In genomic region chr13:110420626-110421025, GRCh38 we compare ENCODE assay signal across 29 cellular contexts.
DNase-seq lines count a peak whose midpoint lies in the region; ATAC-seq and TF ChIP-seq lines count a peak whose summit lies in the region.
"Had no signal": no experiment of that assay in that cellular context is flagged by ENCODE, and none has a peak within 500 bp of the region (broad histone marks: within the 10 kb centered on the region; RNA-seq: fewer than 3 reads in every experiment).

No MANE protein-coding gene starts in this region.

- H4K20me1 ChIP-seq in IMR-90 (ENCODE audit: insufficient read depth, low read length) (peaks cover 45% of the 10 kb centered on the region), GM23338 (replicated peaks; ENCODE audit: insufficient read depth) (peaks cover 6% of the 10 kb centered on the region; the same call in 1 of the 2 replicates)

- H4K5ac ChIP-seq in IMR-90 (ENCODE audit: low read depth, low read length), result no peak overlapping the region

- TF ChIP-seq POLR2A in IMR-90 (IDR thresholded peaks at IDR 0.05; ENCODE audit: low read depth, low read length) (no peak), stomach (IDR thresholded peaks at IDR 0.05) (no peak)

- H4K8ac ChIP-seq in IMR-90 (ENCODE audit: low read depth in 2 of 2, low read length in 2 of 2), result 0 out of 4 replicates have a peak overlapping the region, but pooled peaks of 1 of the 2 experiments have one; percentile 23
- peak overlapping the region; percentile 19 for H4K8ac ChIP-seq in mesenchymal stem cell (ENCODE audit: low read length)

- H2BK12ac ChIP-seq in mesenchymal stem cell (ENCODE audit: low read length in 2 of 2), result peak overlapping the region; percentile 45 to 59

- DNase-seq in IMR-90 (no peak), endothelial cell (ENCODE audit: low spot score) (no peak), mesenchymal stem cell (no peak), stomach (no peak), GM23338 (ENCODE audit: low spot score) (no peak), RWPE1 (ENCODE audit: low spot score) (no peak)
- DNase-seq in stimulated activated CD4-positive, alpha-beta T cell treated with anti-CD3 and anti-CD28 coated beads, Interleukin-4, amount 100 ng/mL, for 1 hour, result no peak
- DNase-seq: activated CD4-positive, alpha-beta T cell treated with anti-CD3 and anti-CD28 coated beads, Interleukin-2, amount 10 ng/mL, durations not matched to agents 7 days and 5 days; activated gamma-delta T cell; activated naive CD8-positive, alpha-beta T cell treated with anti-CD3 and anti-CD28 coated beads, Interleukin-2, amount 10 ng/mL, durations not matched to agents 7 days and 5 days; activated T-cell treated with anti-CD3 and anti-CD28 coated beads, Interleukin-2, amount 50 U/mL, for 24 hours; AML-193; aorta; caudate nucleus; CD4-positive, alpha-beta memory T cell; esophagus squamous epithelium; GOT3; NCI-H1092; NCI-H1694; NCI-H510A; right lobe of liver; RPMI8226; stimulated activated CD4-positive, alpha-beta T cell treated with anti-CD3 and anti-CD28 coated beads, Interleukin-12 subunit alpha, Interleukin-12 subunit beta, amount 100 ng/mL, for 4 hours; stimulated activated CD4-positive, alpha-beta T cell treated with anti-CD3 and anti-CD28 coated beads, Interleukin-4, amount 100 ng/mL, for 24 hours; substantia nigra had no signal

- H3K4me1 Mint-ChIP-seq in endothelial cell (ENCODE audit: unreplicated experiment) (peaks cover 90% of the 10 kb centered on the region), GM23338 (peaks cover 16% of the 10 kb centered on the region)

- no TSS peak for BruUV-seq in IMR-90 (replicated peaks; lab: Mats Ljungman, UMichigan)

- peaks cover 43% of the 10 kb centered on the region for H3K9me1 ChIP-seq in IMR-90 (ENCODE audit: insufficient read depth, low read length)

- peak overlapping the region; percentile 77 for H2BK5ac ChIP-seq in IMR-90 (ENCODE audit: low read depth, low read length, poor library complexity, severe bottlenecking)
- H2BK5ac ChIP-seq in mesenchymal stem cell (ENCODE audit: low read depth, low read length, poor library complexity, severe bottlenecking), result no peak overlapping the region

- H2AFZ ChIP-seq in IMR-90 (replicated peaks; ENCODE audit: low read length, poor library complexity), result no peak overlapping the region
- no peak overlapping the region for H2AFZ ChIP-seq in mesenchymal stem cell (ENCODE audit: low read depth, low read length)
- H2AFZ ChIP-seq in GM23338, result no peak overlapping the region
- H2AFZ ChIP-seq: neural progenitor cell had no signal

- H2AK5ac ChIP-seq in IMR-90 (ENCODE audit: low read depth, low read length), result peak overlapping the region; percentile 79
- peak overlapping the region; percentile 96 for H2AK5ac ChIP-seq in mesenchymal stem cell (ENCODE audit: low read length, severe bottlenecking)

- CTCF ChIA-PET in IMR-90 (lab: Yijun Ruan, JAX) (interaction anchor here (0.6 to 1.1 kb wide), 3 partner anchors 8 to 87 kb away, joined by 3 to 4 read pairs (median 4); no protein-coding TSS in a partner anchor), RWPE1 (lab: Yijun Ruan, JAX) (interaction anchor here (0.8 kb wide), 1 partner anchor 113 kb away, joined by 3 read pairs; no protein-coding TSS in a partner anchor)

- intact Hi-C loops in IMR-90 (cut with micrococcal nuclease) (no loop called here), stomach (cut with DNase I; ENCODE audit: low total_unique reads) (no loop called here)

- no peak overlapping the region for H3K56ac ChIP-seq in IMR-90 (ENCODE audit: extremely low read depth, insufficient read depth, low read length)

- H3K4me3 Mint-ChIP-seq in endothelial cell (ENCODE audit: unreplicated experiment), result peak overlapping the region; percentile 69
- no peak overlapping the region for H3K4me3 Mint-ChIP-seq in GM23338
- H3K4me3 Mint-ChIP-seq: activated CD4-positive, alpha-beta T cell treated with anti-CD3 and anti-CD28 coated beads, Interleukin-2, amount 10 ng/mL, durations not matched to agents 7 days and 5 days; activated naive CD8-positive, alpha-beta T cell treated with anti-CD3 and anti-CD28 coated beads, Interleukin-2, amount 10 ng/mL, durations not matched to agents 7 days and 5 days; activated T-cell treated with anti-CD3 and anti-CD28 coated beads, Interleukin-2, amount 50 U/mL, for 24 hours; neural progenitor cell; WTC11 had no signal

- H3K36me3 Mint-ChIP-seq in endothelial cell (ENCODE audit: low read depth, unreplicated experiment) (peaks cover 72% of the 10 kb centered on the region), GM23338 (ENCODE audit: low read depth) (no peaks in the 10 kb centered on the region; the same call in 2 of the 3 replicates)
- H3K36me3 Mint-ChIP-seq: activated naive CD8-positive, alpha-beta T cell treated with anti-CD3 and anti-CD28 coated beads, Interleukin-2, amount 10 ng/mL, durations not matched to agents 7 days and 5 days; CD4-positive, alpha-beta memory T cell had no signal

- in situ Hi-C loops in IMR-90 (cut with MboI; ENCODE audit: low sequenced_read_pairs), result no loop called here

- H3K9me2 ChIP-seq in GM23338 (ENCODE audit: insufficient read depth), result no peaks in the 10 kb centered on the region

- no CpG with 5 or more reads among the region's 6 CpGs for WGBS in IMR-90 (ENCODE audit: extremely low coverage in 2 of 2, insufficient read length in 1 of 2), 2 experiments
- WGBS in mesenchymal stem cell, result 87% methylated on average over 6 of the region's 6 CpGs
- 62 to 76% (median 72%) methylated on average over 6 of the region's 6 CpGs for WGBS in stomach, 5 donors

- H3K27me3 ChIP-seq in IMR-90 (ENCODE audit: control insufficient read depth, insufficient read depth, low read length) (no peaks in the 10 kb centered on the region), mesenchymal stem cell (ENCODE audit: control insufficient read depth in 1 of 2, insufficient read depth in 1 of 2, low read length in 2 of 2) (no peaks in the 10 kb centered on the region), stomach (no peaks in the 10 kb centered on the region), GM23338 (ENCODE audit: insufficient read depth) (no peaks in the 10 kb centered on the region)
- H3K27me3 ChIP-seq: esophagus squamous epithelium, neural progenitor cell, right lobe of liver had no signal

- H3K79me2 ChIP-seq in GM23338 (replicated peaks; ENCODE audit: insufficient read depth), result no peaks in the 10 kb centered on the region

- no peak overlapping the region for H2BK15ac ChIP-seq in IMR-90 (ENCODE audit: low read depth, low read length)
- H2BK15ac ChIP-seq in mesenchymal stem cell (ENCODE audit: low read depth, poor library complexity, severe bottlenecking), result peak overlapping the region; percentile 16

- H3K27me3 Mint-ChIP-seq in endothelial cell (ENCODE audit: unreplicated experiment) (peaks cover 18% of the 10 kb centered on the region), GM23338 (ENCODE audit: insufficient read depth, low read depth, poor library complexity) (peaks cover 6% of the 10 kb centered on the region)

- no peak overlapping the region for H3K9ac ChIP-seq in IMR-90 (ENCODE audit: low read depth, low read length)
- no peak overlapping the region for H3K9ac ChIP-seq in mesenchymal stem cell (ENCODE audit: low read length)
- H3K9ac ChIP-seq: neural progenitor cell had no signal

- H3K14ac ChIP-seq in IMR-90 (replicated peaks; ENCODE audit: low read depth, low read length) (peak overlapping the region; percentile 36; the same call in 1 of the 2 replicates), mesenchymal stem cell (ENCODE audit: low read length in 2 of 2) (no peak overlapping the region)

- H2BK20ac ChIP-seq in IMR-90 (ENCODE audit: low read depth, low read length), result peak overlapping the region; percentile 38

- H4K91ac ChIP-seq in IMR-90 (ENCODE audit: insufficient read depth, low read depth, low read length) (peak overlapping the region; percentile 24; the same call in 1 of the 2 replicates), mesenchymal stem cell (ENCODE audit: low read length) (peak overlapping the region; percentile 64)

- ATAC-seq in IMR-90 (ENCODE audit: low read depth), result no peak
- ATAC-seq in GM23338, result no peak
- ATAC-seq in esophagus mucosa, result no peak
- ATAC-seq: WTC11 had no signal

- H2BK120ac ChIP-seq in IMR-90 (ENCODE audit: low read depth, low read length), result peak overlapping the region; percentile 34
- H2BK120ac ChIP-seq in mesenchymal stem cell (ENCODE audit: low read depth, low read length), result no peak overlapping the region

- peak overlapping the region; percentile 94 for H3K27ac Mint-ChIP-seq in endothelial cell (ENCODE audit: unreplicated experiment)
- no peak overlapping the region for H3K27ac Mint-ChIP-seq in GM23338
- H3K27ac Mint-ChIP-seq: activated CD4-positive, alpha-beta T cell treated with anti-CD3 and anti-CD28 coated beads, Interleukin-2, amount 10 ng/mL, durations not matched to agents 7 days and 5 days; activated naive CD8-positive, alpha-beta T cell treated with anti-CD3 and anti-CD28 coated beads, Interleukin-2, amount 10 ng/mL, durations not matched to agents 7 days and 5 days; neural progenitor cell had no signal

- TF ChIP-seq RAD21 in IMR-90 (IDR thresholded peaks at IDR 0.05; ENCODE audit: low read length), result no peak

- 0 out of 2 replicates have a peak overlapping the region, but pooled peaks have one; percentile 5 for H3K27ac ChIP-seq in IMR-90 (ENCODE audit: insufficient read depth, low read length)
- peak overlapping the region; percentile 88 for H3K27ac ChIP-seq in mesenchymal stem cell (ENCODE audit: low read length, poor library complexity, severe bottlenecking)
- H3K27ac ChIP-seq in stomach, result peak overlapping the region in 4 of 5 donors; percentile 36 to 92 (median 64)
- H3K27ac ChIP-seq in GM23338 (ENCODE audit: low read depth), result no peak overlapping the region
- H3K27ac ChIP-seq in RWPE1, result no peak overlapping the region
- H3K27ac ChIP-seq: neural progenitor cell, right lobe of liver, SK-N-MC had no signal

- no peak overlapping the region for H3K4me3 ChIP-seq in IMR-90 (ENCODE audit: insufficient read depth, low read depth, low read length)
- no peak overlapping the region for H3K4me3 ChIP-seq in mesenchymal stem cell (ENCODE audit: insufficient read depth in 1 of 2, low read depth in 1 of 2, low read length in 2 of 2)
- H3K4me3 ChIP-seq in stomach, result no peak overlapping the region
- no peak overlapping the region for H3K4me3 ChIP-seq in GM23338
- H3K4me3 ChIP-seq: esophagus squamous epithelium, neural progenitor cell, right lobe of liver, SK-N-MC had no signal

- H3K9me3 ChIP-seq in IMR-90 (ENCODE audit: control insufficient read depth, insufficient read depth, low read length) (no peaks in the 10 kb centered on the region), mesenchymal stem cell (ENCODE audit: control insufficient read depth, low read length) (no peaks in the 10 kb centered on the region), stomach (no peaks in the 10 kb centered on the region)
- H3K9me3 ChIP-seq: esophagus squamous epithelium, right lobe of liver had no signal

- H3K23ac ChIP-seq in IMR-90 (ENCODE audit: low read depth, low read length) (peak overlapping the region; percentile 76), mesenchymal stem cell (ENCODE audit: low read length in 2 of 2) (no peak overlapping the region)

- H3K9me3 Mint-ChIP-seq in endothelial cell (ENCODE audit: unreplicated experiment) (no peaks in the 10 kb centered on the region), GM23338 (no peaks in the 10 kb centered on the region)
- H3K9me3 Mint-ChIP-seq: activated CD4-positive, alpha-beta T cell treated with anti-CD3 and anti-CD28 coated beads, Interleukin-2, amount 10 ng/mL, durations not matched to agents 7 days and 5 days; activated naive CD8-positive, alpha-beta T cell treated with anti-CD3 and anti-CD28 coated beads, Interleukin-2, amount 10 ng/mL, durations not matched to agents 7 days and 5 days; activated T-cell treated with anti-CD3 and anti-CD28 coated beads, Interleukin-2, amount 50 U/mL, for 24 hours; neural progenitor cell; WTC11 had no signal

- H3K4me2 ChIP-seq in IMR-90 (ENCODE audit: low read depth, low read length) (no peak overlapping the region), mesenchymal stem cell (ENCODE audit: low read length, poor library complexity, severe bottlenecking) (no peak overlapping the region), GM23338 (no peak overlapping the region)
- H3K4me2 ChIP-seq: neural progenitor cell had no signal

- H3K36me3 ChIP-seq in IMR-90 (ENCODE audit: control insufficient read depth, insufficient read depth, low read length) (peaks cover 46% of the 10 kb centered on the region), mesenchymal stem cell (ENCODE audit: control insufficient read depth in 1 of 2, insufficient read depth in 2 of 2, low read depth in 1 of 2, low read length in 2 of 2) (peaks cover 8 to 11% of the 10 kb centered on the region in 2 experiments), stomach (peaks cover 0 to 11% (median 0%) of the 10 kb centered on the region in 4 donors), GM23338 (ENCODE audit: insufficient read depth) (no peaks in the 10 kb centered on the region)
- H3K36me3 ChIP-seq: neural progenitor cell, right lobe of liver had no signal

- H3K4me1 ChIP-seq in IMR-90 (ENCODE audit: control insufficient read depth, insufficient read depth, low read length) (peaks cover 23% of the 10 kb centered on the region), mesenchymal stem cell (ENCODE audit: control insufficient read depth, insufficient read depth, low read depth, low read length) (peaks cover 37% of the 10 kb centered on the region), stomach (peaks cover 5 to 51% (median 21%) of the 10 kb centered on the region in 4 donors), GM23338 (ENCODE audit: insufficient read depth) (no peaks in the 10 kb centered on the region)
- H3K4me1 ChIP-seq: right lobe of liver had no signal

- no peak overlapping the region for H2AK9ac ChIP-seq in IMR-90 (replicated peaks; ENCODE audit: low read depth, low read length, poor library complexity)

- H3F3A ChIP-seq in GM23338 (replicated peaks; ENCODE audit: low read depth), result no peaks in the 10 kb centered on the region

- TF ChIP-seq CTCF in IMR-90 (conservative IDR thresholded peaks at IDR 0.05; ENCODE audit: low read depth, low read length), result no peak
- no peak for TF ChIP-seq CTCF in endothelial cell (IDR thresholded peaks at IDR 0.05; ENCODE audit: unreplicated experiment)
- no peak for TF ChIP-seq CTCF in stomach (IDR thresholded peaks at IDR 0.05)
- no peak for TF ChIP-seq CTCF in GM23338 (conservative IDR thresholded peaks at IDR 0.05; ENCODE audit: low read depth in 2 of 2)
- no peak for TF ChIP-seq CTCF in RWPE1 (conservative IDR thresholded peaks at IDR 0.05; ENCODE audit: low read depth)

- TF ChIP-seq EP300 in stomach (IDR thresholded peaks at IDR 0.05), result no peak

- peak overlapping the region; percentile 2; the same call in 1 of the 2 replicates for H3K18ac ChIP-seq in IMR-90 (ENCODE audit: low read depth, low read length)
- H3K18ac ChIP-seq in mesenchymal stem cell (ENCODE audit: low read depth in 1 of 2, low read length in 2 of 2), result peak overlapping the region; percentile 63 to 83

- dilution Hi-C loops in IMR-90 (cut with HindIII; ENCODE audit: low sequenced_read_pairs, unreplicated experiment), result no loop called here

- H3K4ac ChIP-seq in IMR-90 (ENCODE audit: low read depth, low read length) (peak overlapping the region; percentile 59), mesenchymal stem cell (ENCODE audit: low read depth in 1 of 2, low read length in 2 of 2) (peak overlapping the region in 1 of 2 experiments; percentile 5)

- POLR2A ChIA-PET in IMR-90 (lab: Charles Lee; ENCODE audit: unreplicated experiment) (no interaction called here), RWPE1 (lab: Yijun Ruan, JAX; ENCODE audit: low non-redundant PET) (no interaction called here)

- peaks cover 43 to 85% of the 10 kb centered on the region in 2 experiments for H3K79me1 ChIP-seq in IMR-90 (ENCODE audit: low read depth in 1 of 2, low read length in 2 of 2)
- H3K79me1 ChIP-seq in mesenchymal stem cell (replicated peaks; ENCODE audit: low read length, poor library complexity, severe bottlenecking), result peaks cover 16% of the 10 kb centered on the region

Comparison
In these comparisons a context has a peak if more than half of its experiments do, and no peak if none do; other contexts are left out.
1. H3K27ac ChIP-seq: peak in IMR-90 (single experiment), mesenchymal stem cell (single experiment) and stomach (4 of 5); none in GM23338 (single experiment) and RWPE1 (single experiment).